31 cellular contexts compared by ENCODE assay signal in the genomic region with DNA sequence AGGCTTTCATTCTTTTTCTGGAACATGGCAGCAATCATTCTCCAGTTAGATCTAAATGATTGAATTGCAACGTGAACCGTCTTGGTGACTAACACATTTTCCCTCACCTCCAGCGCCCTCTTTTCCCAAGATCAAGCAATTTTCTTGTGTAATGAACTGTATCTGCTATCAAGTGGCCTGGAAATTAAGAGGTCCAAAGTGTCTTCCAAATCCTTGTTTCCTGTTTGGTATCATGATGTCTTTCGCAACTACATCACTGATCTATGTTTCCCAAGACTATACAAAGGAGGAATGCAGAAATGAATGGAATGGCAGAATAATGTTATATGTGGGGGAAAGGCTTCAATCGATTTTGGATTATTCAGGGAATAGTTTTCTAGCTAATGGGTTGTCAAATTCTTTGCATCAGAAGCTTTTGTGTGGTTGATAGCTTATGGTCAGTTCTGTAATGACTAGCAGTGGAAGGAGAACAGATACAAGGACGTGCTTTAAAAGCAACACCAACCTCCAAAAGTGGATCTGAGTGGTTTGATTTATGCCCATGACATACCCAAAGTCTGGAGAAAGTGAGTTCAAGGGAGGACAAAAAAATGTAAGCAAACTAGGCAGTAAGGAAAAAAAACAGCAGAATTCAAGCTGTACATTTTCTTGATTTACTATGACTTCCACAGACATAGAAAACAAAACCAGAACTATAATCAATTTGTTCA. TPM values are rescaled to one million over a fixed set of nuclear protein-coding genes. Genes with fewer than 3 reads are reported as not detected.
DNase-seq lines count a peak whose midpoint lies in the region; ATAC-seq, FAIRE-seq and TF ChIP-seq lines count a peak whose summit lies in the region.
"Had no signal": no experiment of that assay in that cellular context is flagged by ENCODE, and none has a peak within 500 bp of the region (broad histone marks: within the 10 kb centered on the region; RNA-seq: fewer than 3 reads in every experiment).

No MANE protein-coding gene starts in this region.

- peaks cover 12 to 18% of the 10 kb centered on the region in 2 donors for H3K27me3 Mint-ChIP-seq in effector memory CD8-positive, alpha-beta T cell
- H3K27me3 Mint-ChIP-seq: activated CD4-positive, alpha-beta T cell treated with anti-CD3 and anti-CD28 coated beads, Interleukin-2, amount 10 ng/mL, durations not matched to agents 7 days and 5 days had no signal

- intact Hi-C loops in heart left ventricle (cut with DNase I), result no loop called here

- CTCF ChIA-PET in H1 (lab: Charles Lee; ENCODE audit: partially characterized antibody), result interaction anchor here (1.6 kb wide), 1 partner anchor 116 kb away, joined by 3 read pairs; no protein-coding TSS in a partner anchor

- no peak overlapping the region for H4K91ac ChIP-seq in H1 (replicated peaks; ENCODE audit: insufficient read length, low read length)

- H2BK120ac ChIP-seq in H1 (replicated peaks; ENCODE audit: low read depth, low read length), result no peak overlapping the region

- H3K18ac ChIP-seq in H1 (ENCODE audit: extremely low read depth, low read length), result no peak overlapping the region

- H3K4me3 ChIP-seq in H1 (ENCODE audit: extremely low read depth in 1 of 4, insufficient read depth in 2 of 4, low read depth in 3 of 4, low read length in 4 of 4), result no peak overlapping the region
- H3K4me3 ChIP-seq in heart left ventricle, result no peak overlapping the region
- no peak overlapping the region for H3K4me3 ChIP-seq in brain microvascular endothelial cell (ENCODE audit: low read depth, low read length)
- H3K4me3 ChIP-seq: spleen, testis, vagina had no signal

- peak; percentile 6 to 16; a peak in 1 of 4 replicates for TF ChIP-seq RAD21 in H1 (IDR thresholded peaks at IDR 0.05 in 1 of 2, conservative IDR thresholded peaks at IDR 0.05 in 1 of 2; ENCODE audit: low read depth in 2 of 2, low read length in 2 of 2)

- H2BK5ac ChIP-seq in H1 (ENCODE audit: low read depth, low read length), result no peak overlapping the region

- WGBS in H1 (ENCODE audit: extremely low coverage in 1 of 2, insufficient coverage in 1 of 2, insufficient read length in 1 of 2, insufficient replicate concordance in 2 of 2, low coverage in 1 of 2, low lambda C conversion rate in 2 of 2, missing lambda C conversion rate in 1 of 2), 2 experiments, result 74% methylated on average over 6 of the region's 6 CpGs; no CpG with 5 or more reads in 1 of the 2 experiments
- WGBS in heart left ventricle, 4 donors, result 84 to 88% (median 87%) methylated on average over 6 of the region's 6 CpGs

- TF ChIP-seq POLR2A in H1 (IDR thresholded peaks at IDR 0.05; ENCODE audit: control extremely low read depth in 1 of 2, low read depth in 2 of 2, low read length in 2 of 2) (no peak), heart left ventricle (IDR thresholded peaks at IDR 0.05) (no peak)

- H3K27me3 ChIP-seq in H1 (replicated peaks in 1 of 4; ENCODE audit: control insufficient read depth in 3 of 4, extremely low read depth in 1 of 4, insufficient read depth in 3 of 4, low read length in 3 of 4), result no peaks in the 10 kb centered on the region
- no peaks in the 10 kb centered on the region for H3K27me3 ChIP-seq in heart left ventricle
- no peaks in the 10 kb centered on the region for H3K27me3 ChIP-seq in brain microvascular endothelial cell (replicated peaks)
- H3K27me3 ChIP-seq: spleen, testis, vagina had no signal

- no peaks in the 10 kb centered on the region for H3K4me1 ChIP-seq in H1 (replicated peaks in 1 of 4; ENCODE audit: control insufficient read depth in 3 of 4, insufficient read depth in 4 of 4, low read length in 3 of 4)
- H3K4me1 ChIP-seq in heart left ventricle, result peaks cover 0 to 2% (median 0%) of the 10 kb centered on the region in 12 donors
- H3K4me1 ChIP-seq: spleen, testis, vagina had no signal

- no peak for ATAC-seq in effector memory CD8-positive, alpha-beta T cell (replicated peaks)
- ATAC-seq in heart left ventricle, result no peak
- ATAC-seq: activated CD8-positive, alpha-beta memory T cell treated with anti-CD3 and anti-CD28 coated beads, Interleukin-2, amount 10 ng/mL, durations not matched to agents 7 days and 5 days; activated T-cell treated with anti-CD3 and anti-CD28 coated beads, Interleukin-2, amount 50 U/mL, for 72 hours; natural killer cell; SK-N-SH treated with all-trans-retinoic acid at 6 μM for 48 hours had no signal

- H3K4me1 Mint-ChIP-seq in effector memory CD8-positive, alpha-beta T cell (ENCODE audit: low read depth in 2 of 2), result no peaks in the 10 kb centered on the region
- H3K4me1 Mint-ChIP-seq: immature natural killer cell, natural killer cell had no signal

- TF ChIP-seq CTCF in H1 (IDR thresholded peaks at IDR 0.05; ENCODE audit: control extremely low read depth in 1 of 3, insufficient read depth in 1 of 3, low read depth in 1 of 3, low read length in 3 of 3) (no peak), heart left ventricle (IDR thresholded peaks at IDR 0.05) (no peak), brain microvascular endothelial cell (IDR thresholded peaks at IDR 0.05; ENCODE audit: low read depth, low read length, missing control alignments) (no peak)

- no peak overlapping the region for H3K27ac Mint-ChIP-seq in effector memory CD8-positive, alpha-beta T cell
- H3K27ac Mint-ChIP-seq: activated CD4-positive, alpha-beta T cell treated with anti-CD3 and anti-CD28 coated beads, Interleukin-2, amount 10 ng/mL, durations not matched to agents 7 days and 5 days; activated CD8-positive, alpha-beta memory T cell treated with anti-CD3 and anti-CD28 coated beads, Interleukin-2, amount 10 ng/mL, durations not matched to agents 7 days and 5 days; activated naive CD4-positive, alpha-beta T cell treated with anti-CD3 and anti-CD28 coated beads for 36 hours; activated T-cell treated with anti-CD3 and anti-CD28 coated beads, Interleukin-2, amount 50 U/mL, for 72 hours; immature natural killer cell; natural killer cell had no signal

- no peak overlapping the region for H4K5ac ChIP-seq in H1 (ENCODE audit: insufficient read length, low read depth, low read length)

- H4K8ac ChIP-seq in H1 (ENCODE audit: extremely low read depth, insufficient read depth, low read length), result no peak overlapping the region

- in situ Hi-C loops in brain microvascular endothelial cell (cut with HindIII; ENCODE audit: low pct_ligation_motif_present, low sequenced_read_pairs), result no loop called here

- H3K23ac ChIP-seq in H1 (ENCODE audit: insufficient read length), result no peak overlapping the region

- H3K9me3 ChIP-seq in H1 (ENCODE audit: insufficient read depth in 2 of 2, low read depth in 1 of 2, low read length in 1 of 2), result no peaks in the 10 kb centered on the region
- no peaks in the 10 kb centered on the region for H3K9me3 ChIP-seq in heart left ventricle
- H3K9me3 ChIP-seq: spleen, testis, vagina had no signal

- no peak for FAIRE-seq in H1 (lab: Jason Lieb, UNC)
- FAIRE-seq: endothelial cell of umbilical vein, GM19239 had no signal

- H3K9me3 Mint-ChIP-seq in effector memory CD8-positive, alpha-beta T cell, result no peaks in the 10 kb centered on the region
- H3K9me3 Mint-ChIP-seq: activated CD4-positive, alpha-beta T cell treated with anti-CD3 and anti-CD28 coated beads, Interleukin-2, amount 10 ng/mL, durations not matched to agents 7 days and 5 days; activated naive CD4-positive, alpha-beta T cell treated with anti-CD3 and anti-CD28 coated beads for 36 hours; activated T-cell treated with anti-CD3 and anti-CD28 coated beads, Interleukin-2, amount 50 U/mL, for 72 hours; immature natural killer cell; natural killer cell had no signal

- no peaks in the 10 kb centered on the region for H3K23me2 ChIP-seq in H1 (ENCODE audit: low read depth, low read length)

- H3K79me2 ChIP-seq in H1 (ENCODE audit: control insufficient read depth in 1 of 2, insufficient read depth in 2 of 2, low read length in 2 of 2), result no peaks in the 10 kb centered on the region

- no peak overlapping the region for H3K14ac ChIP-seq in H1 (ENCODE audit: insufficient read length)

- TF ChIP-seq EP300 in H1 (IDR thresholded peaks at IDR 0.05; ENCODE audit: borderline replicate concordance in 1 of 2, low read depth in 2 of 2, low read length in 2 of 2), result no peak

- H3K4ac ChIP-seq in H1 (replicated peaks; ENCODE audit: insufficient read length, low read depth, low read length), result no peak overlapping the region

- no peak overlapping the region for H3K56ac ChIP-seq in H1 (replicated peaks; ENCODE audit: insufficient read length, low read depth, low read length)

- H2BK12ac ChIP-seq in H1 (ENCODE audit: low read depth, low read length), result no peak overlapping the region

- no peaks in the 10 kb centered on the region for H3K36me3 ChIP-seq in H1 (ENCODE audit: control insufficient read depth in 2 of 4, insufficient read depth in 4 of 4, low read length in 3 of 4)
- H3K36me3 ChIP-seq in heart left ventricle, result peaks cover 0 to 8% (median 0%) of the 10 kb centered on the region in 9 donors
- no peaks in the 10 kb centered on the region for H3K36me3 ChIP-seq in brain microvascular endothelial cell (replicated peaks)
- H3K36me3 ChIP-seq: spleen, vagina, WERI-Rb-1 had no signal

- H2BK20ac ChIP-seq in H1 (ENCODE audit: low read length), result no peak overlapping the region

- no peaks in the 10 kb centered on the region for H3K36me3 Mint-ChIP-seq in effector memory CD8-positive, alpha-beta T cell (ENCODE audit: insufficient read depth)
- H3K36me3 Mint-ChIP-seq: immature natural killer cell, natural killer cell had no signal

- H3K27ac ChIP-seq in H1 (ENCODE audit: low read depth, low read length), result no peak overlapping the region
- H3K27ac ChIP-seq in heart left ventricle, result no peak overlapping the region
- no peak overlapping the region for H3K27ac ChIP-seq in brain microvascular endothelial cell
- H3K27ac ChIP-seq: C4-2B, spleen, testis, vagina, WERI-Rb-1 had no signal

- no peak overlapping the region for H3K4me3 Mint-ChIP-seq in effector memory CD8-positive, alpha-beta T cell
- H3K4me3 Mint-ChIP-seq: activated CD4-positive, alpha-beta T cell treated with anti-CD3 and anti-CD28 coated beads, Interleukin-2, amount 10 ng/mL, durations not matched to agents 7 days and 5 days; activated CD8-positive, alpha-beta memory T cell treated with anti-CD3 and anti-CD28 coated beads, Interleukin-2, amount 10 ng/mL, durations not matched to agents 7 days and 5 days; activated naive CD4-positive, alpha-beta T cell treated with anti-CD3 and anti-CD28 coated beads for 36 hours; activated T-cell treated with anti-CD3 and anti-CD28 coated beads, Interleukin-2, amount 50 U/mL, for 72 hours; immature natural killer cell; natural killer cell had no signal

- H2BK15ac ChIP-seq in H1 (ENCODE audit: low read length), result no peak overlapping the region

- H3K79me1 ChIP-seq in H1 (ENCODE audit: low read depth, low read length), result no peaks in the 10 kb centered on the region

- no peak overlapping the region for H2AFZ ChIP-seq in H1 (ENCODE audit: low read length)

- POLR2A ChIA-PET in H1 (lab: Charles Lee; ENCODE audit: partially characterized antibody), result no interaction called here

- H2AK5ac ChIP-seq in H1 (ENCODE audit: low read depth, low read length), result no peak overlapping the region

- H4K20me1 ChIP-seq in H1 (replicated peaks in 1 of 2; ENCODE audit: control insufficient read depth in 1 of 2, insufficient read depth in 2 of 2, low read length in 2 of 2), result no peaks in the 10 kb centered on the region

- no peak overlapping the region for H3K4me2 ChIP-seq in H1 (ENCODE audit: insufficient read depth in 1 of 2, low read depth in 2 of 2, low read length in 2 of 2)

- DNase-seq in EH (ENCODE audit: low read depth), result peak; percentile 38
- DNase-seq in NCI-H2227 (lab: John Stamatoyannopoulos, UW; ENCODE audit: unreplicated experiment), result peak; percentile 37
- DNase-seq in H1 (ENCODE audit: low read depth in 1 of 2, low spot score in 2 of 2), result no peak
- peak; percentile 3 for DNase-seq in kidney glomerular epithelial cell (lab: John Stamatoyannopoulos, UW)
- DNase-seq in effector memory CD8-positive, alpha-beta T cell, result no peak
- no peak for DNase-seq in heart left ventricle
- DNase-seq in SKM-1 (lab: John Stamatoyannopoulos, UW; ENCODE audit: unreplicated experiment), result no peak
- DNase-seq in brain microvascular endothelial cell, result no peak
- DNase-seq: activated CD4-positive, alpha-beta T cell treated with anti-CD3 and anti-CD28 coated beads, Interleukin-2, amount 10 ng/mL, durations not matched to agents 7 days and 5 days; activated CD8-positive, alpha-beta memory T cell treated with anti-CD3 and anti-CD28 coated beads, Interleukin-2, amount 10 ng/mL, durations not matched to agents 7 days and 5 days; activated naive CD4-positive, alpha-beta T cell treated with anti-CD3 and anti-CD28 coated beads for 36 hours; activated T-cell treated with anti-CD3 and anti-CD28 coated beads, Interleukin-2, amount 50 U/mL, for 72 hours; central memory CD4-positive, alpha-beta T cell; dermis blood vessel endothelial cell; hippocampal formation; immature natural killer cell; Karpas-422; natural killer cell; NCI-H1092 treated with DMSO at 0.1 percent for 48 hours; NCI-H1930; NCI-H446; spleen; stimulated activated CD4-positive, alpha-beta T cell treated with anti-CD3 and anti-CD28 coated beads, Interleukin-4, amount 100 ng/mL, for 24 hours; stimulated activated naive CD4-positive, alpha-beta T cell; testis; WERI-Rb-1 had no signal

- no peak overlapping the region for H3K9ac ChIP-seq in H1 (replicated peaks in 1 of 4; ENCODE audit: extremely low read depth in 1 of 4, low read depth in 3 of 4, low read length in 3 of 4)

RNA-seq across cellular contexts. Expression of a gene that starts 14.6 kb away (rescaled TPM):
- total RNA-seq in H1 (2021; fragmentation: NEBNext Ultra II Directional; extraction: Animal tissue kit (Norgen Biotek cat#: 25700)), result 0.15 and 0.23 TPM in 2 replicates
- polyA plus RNA-seq in H1 (2011; rRNA removed), result 0.03 and 0.08 TPM in 2 replicates
- 0.08 TPM for polyA plus RNA-seq in H1 (2011; cell fraction: cytosol; rRNA removed)
- 0.13 TPM for polyA plus RNA-seq in H1 (2011; cell fraction: nucleus; rRNA removed)
- polyA plus RNA-seq in H1 (2012, experiment 1 of 2), result 0.17 to 0.48 TPM (median 0.22 TPM) in 4 replicates
- not detected for polyA plus RNA-seq in H1 (2012, experiment 2 of 2)
- 0.06 TPM for polyA plus RNA-seq in H1 (2013, experiment 1 of 2)
- 0.06 TPM for polyA plus RNA-seq in H1 (2013, experiment 2 of 2)
- 0.16 and 0.24 TPM in 2 replicates for polyA minus RNA-seq in H1 (2011; rRNA and poly(A)+ RNA removed)
- polyA minus RNA-seq in H1 (2011; cell fraction: cytosol; rRNA and poly(A)+ RNA removed), result not detected
- polyA minus RNA-seq in H1 (2011; cell fraction: nucleus; rRNA and poly(A)+ RNA removed), result 1.1 TPM
- total RNA-seq in heart left ventricle, result 100 to 1,000 TPM in 3 of 9 donors, 10 to 100 TPM in 6; 74.0 to 135 (median 95.9) TPM
- polyA plus RNA-seq in heart left ventricle, result 10 to 100 TPM; 15.4 to 19.4 TPM

Comparison
In these comparisons a context has a peak if more than half of its experiments do, and no peak if none do; other contexts are left out.
1. DNase-seq: peak in EH (single experiment), NCI-H2227 (single experiment) and kidney glomerular epithelial cell (single experiment); none in H1 (0 of 2), effector memory CD8-positive, alpha-beta T cell (0 of 3), heart left ventricle (0 of 5), SKM-1 (single experiment) and brain microvascular endothelial cell (single experiment).
2. RNA of a gene that starts 14.6 kb away (total RNA-seq): 74.0 to 135 TPM in heart left ventricle; 0.15 to 0.23 TPM in H1; every median in the first group is over 10 times any median in the second.